In genomic region chrX:151759041-151759440, GRCh38 we compare ENCODE assay signal across 42 cellular contexts. TPM values are rescaled to one million over a fixed set of nuclear protein-coding genes. Genes with fewer than 3 reads are reported as not detected.
"Had no signal": no experiment of that assay in that cellular context is flagged by ENCODE, and none has a peak within 500 bp of the region (broad histone marks: within the 10 kb centered on the region; RNA-seq: fewer than 3 reads in every experiment).

No MANE protein-coding gene starts in this region.

- DNase-seq: activated effector memory CD4-positive, alpha-beta T cell treated with anti-CD3 and anti-CD28 coated beads, Interleukin-2, amount 50 U/mL, for 16 hours; activated effector memory CD4-positive, alpha-beta T cell treated with Interleukin-2 at 50 U/mL for 16 hours; activated gamma-delta T cell; activated gamma-delta T cell treated with Interleukin-2 at 50 U/mL for 16 hours; activated naive CD4-positive, alpha-beta T cell; activated naive CD4-positive, alpha-beta T cell treated with anti-CD3 and anti-CD28 coated beads for 36 hours; activated naive CD4-positive, alpha-beta T cell treated with anti-CD3 and anti-CD28 coated beads, Interleukin-2, amount 10 ng/mL, durations not matched to agents 7 days and 5 days; activated naive CD4-positive, alpha-beta T cell treated with anti-CD3 and anti-CD28 coated beads, Interleukin-2, amount 50 U/mL, for 16 hours; activated naive CD4-positive, alpha-beta T cell treated with Interleukin-2 at 50 U/mL for 16 hours; activated naive CD8-positive, alpha-beta T cell treated with anti-CD3 and anti-CD28 coated beads for 36 hours; activated naive CD8-positive, alpha-beta T cell treated with anti-CD3 and anti-CD28 coated beads, Interleukin-2, amount 10 ng/mL, durations not matched to agents 7 days and 5 days; activated naive CD8-positive, alpha-beta T cell treated with anti-CD3 and anti-CD28 coated beads, Interleukin-2, amount 50 U/mL, for 24 hours; activated T-cell treated with anti-CD3 and anti-CD28 coated beads, Interleukin-2, amount 50 U/mL, for 1 hour; activated T-cell treated with anti-CD3 and anti-CD28 coated beads, Interleukin-2, amount 50 U/mL, for 24 hours; activated T-cell treated with anti-CD3 and anti-CD28 coated beads, Interleukin-2, amount 50 U/mL, for 4 hours; activated T-cell treated with anti-CD3 and anti-CD28 coated beads, Interleukin-2, amount 50 U/mL, for 48 hours; activated T-cell treated with anti-CD3 and anti-CD28 coated beads, Interleukin-2, amount 50 U/mL, for 72 hours; adrenal gland; amniotic stem cell; amygdala; anterior cingulate cortex; aorta; body of pancreas; brain microvascular endothelial cell; caudate nucleus; central memory CD4-positive, alpha-beta T cell; cerebellar nuclear complex had no signal

- H3K4me3 Mint-ChIP-seq: activated naive CD4-positive, alpha-beta T cell treated with anti-CD3 and anti-CD28 coated beads for 36 hours; activated naive CD4-positive, alpha-beta T cell treated with anti-CD3 and anti-CD28 coated beads, Interleukin-2, amount 10 ng/mL, durations not matched to agents 7 days and 5 days; activated naive CD4-positive, alpha-beta T cell treated with anti-CD3 and anti-CD28 coated beads, Interleukin-2, amount 50 U/mL, for 24 hours; activated naive CD8-positive, alpha-beta T cell; activated naive CD8-positive, alpha-beta T cell treated with anti-CD3 and anti-CD28 coated beads for 36 hours; activated naive CD8-positive, alpha-beta T cell treated with anti-CD3 and anti-CD28 coated beads, Interleukin-2, amount 10 ng/mL, durations not matched to agents 7 days and 5 days; activated naive CD8-positive, alpha-beta T cell treated with anti-CD3 and anti-CD28 coated beads, Interleukin-2, amount 50 U/mL, for 24 hours; activated T-cell treated with anti-CD3 and anti-CD28 coated beads, Interleukin-2, amount 50 U/mL, for 24 hours; activated T-cell treated with anti-CD3 and anti-CD28 coated beads, Interleukin-2, amount 50 U/mL, for 4 hours; activated T-cell treated with anti-CD3 and anti-CD28 coated beads, Interleukin-2, amount 50 U/mL, for 72 hours; activated T-helper 1 cell treated with anti-CD3 and anti-CD28 coated beads, Interleukin-12 subunit alpha, Interleukin-12 subunit beta, Interleukin-2, Interleukin-4 antibody, amounts not matched to agents 30 ng/mL and 10 ng/mL and 1 ng/mL, durations not matched to agents 14 hours and 24 hours and 36 hours; activated T-helper 17 cell treated with anti-CD3 and anti-CD28 coated beads, Interleukin-2, amount 50 U/mL, for 72 hours; brain; central memory CD8-positive, alpha-beta T cell had no signal

- H3K27ac Mint-ChIP-seq: activated naive CD4-positive, alpha-beta T cell treated with anti-CD3 and anti-CD28 coated beads for 36 hours; activated naive CD4-positive, alpha-beta T cell treated with anti-CD3 and anti-CD28 coated beads, Interleukin-2, amount 10 ng/mL, durations not matched to agents 7 days and 5 days; activated naive CD4-positive, alpha-beta T cell treated with anti-CD3 and anti-CD28 coated beads, Interleukin-2, amount 50 U/mL, for 24 hours; activated naive CD4-positive, alpha-beta T cell treated with anti-CD3 and anti-CD28 coated beads, Interleukin-2, amount 50 U/mL, for 72 hours; activated naive CD8-positive, alpha-beta T cell; activated naive CD8-positive, alpha-beta T cell treated with anti-CD3 and anti-CD28 coated beads for 36 hours; activated naive CD8-positive, alpha-beta T cell treated with anti-CD3 and anti-CD28 coated beads, Interleukin-2, amount 10 ng/mL, durations not matched to agents 7 days and 5 days; activated naive CD8-positive, alpha-beta T cell treated with anti-CD3 and anti-CD28 coated beads, Interleukin-2, amount 50 U/mL, for 24 hours; activated T-cell treated with anti-CD3 and anti-CD28 coated beads, Interleukin-2, amount 50 U/mL, for 24 hours; activated T-cell treated with anti-CD3 and anti-CD28 coated beads, Interleukin-2, amount 50 U/mL, for 72 hours; activated T-helper 1 cell treated with anti-CD3 and anti-CD28 coated beads, Interleukin-12 subunit alpha, Interleukin-12 subunit beta, Interleukin-2, Interleukin-4 antibody, amounts not matched to agents 30 ng/mL and 10 ng/mL and 1 ng/mL, durations not matched to agents 14 hours and 24 hours and 36 hours; activated T-helper 17 cell treated with anti-CD3 and anti-CD28 coated beads, Interleukin-2, amount 50 U/mL, for 72 hours; activated T-helper 2 cell treated with anti-CD3 and anti-CD28 coated beads, Interferon-gamma antibody, Interleukin-2, Interleukin-4, amounts not matched to agents 10 μg/mL and 5 μg/mL and 100 μg/mL, durations not matched to agents 14 hours and 24 hours and 36 hours; brain had no signal

- H3K27me3 Mint-ChIP-seq: activated naive CD4-positive, alpha-beta T cell treated with anti-CD3 and anti-CD28 coated beads, Interleukin-2, amount 50 U/mL, for 24 hours; activated naive CD8-positive, alpha-beta T cell; activated naive CD8-positive, alpha-beta T cell treated with anti-CD3 and anti-CD28 coated beads for 36 hours; central memory CD8-positive, alpha-beta T cell had no signal

- H3K36me3 ChIP-seq: adrenal gland, ascending aorta, brain microvascular endothelial cell, breast epithelium, cardiac muscle cell had no signal

- FAIRE-seq: bronchial epithelial cell had no signal

- H3K4me1 Mint-ChIP-seq: activated naive CD4-positive, alpha-beta T cell treated with anti-CD3 and anti-CD28 coated beads, Interleukin-2, amount 10 ng/mL, durations not matched to agents 7 days and 5 days; activated naive CD4-positive, alpha-beta T cell treated with anti-CD3 and anti-CD28 coated beads, Interleukin-2, amount 50 U/mL, for 24 hours; activated naive CD8-positive, alpha-beta T cell treated with anti-CD3 and anti-CD28 coated beads for 36 hours; activated naive CD8-positive, alpha-beta T cell treated with anti-CD3 and anti-CD28 coated beads, Interleukin-2, amount 10 ng/mL, durations not matched to agents 7 days and 5 days; activated naive CD8-positive, alpha-beta T cell treated with anti-CD3 and anti-CD28 coated beads, Interleukin-2, amount 50 U/mL, for 24 hours; activated T-helper 17 cell treated with anti-CD3 and anti-CD28 coated beads, Interleukin-2, amount 50 U/mL, for 72 hours; central memory CD8-positive, alpha-beta T cell had no signal

- H3K36me3 Mint-ChIP-seq: activated naive CD4-positive, alpha-beta T cell treated with anti-CD3 and anti-CD28 coated beads, Interleukin-2, amount 10 ng/mL, durations not matched to agents 7 days and 5 days; activated naive CD4-positive, alpha-beta T cell treated with anti-CD3 and anti-CD28 coated beads, Interleukin-2, amount 50 U/mL, for 24 hours; activated naive CD4-positive, alpha-beta T cell treated with anti-CD3 and anti-CD28 coated beads, Interleukin-2, amount 50 U/mL, for 72 hours; activated naive CD8-positive, alpha-beta T cell; activated naive CD8-positive, alpha-beta T cell treated with anti-CD3 and anti-CD28 coated beads for 36 hours; activated naive CD8-positive, alpha-beta T cell treated with anti-CD3 and anti-CD28 coated beads, Interleukin-2, amount 10 ng/mL, durations not matched to agents 7 days and 5 days; brain had no signal

- H3K9me3 ChIP-seq: adrenal gland, ascending aorta, body of pancreas, breast epithelium had no signal

- H3K4me3 ChIP-seq: adrenal gland, ascending aorta, body of pancreas, breast epithelium, cardiac muscle cell had no signal

- H3K4me1 ChIP-seq: adrenal gland, ascending aorta, body of pancreas, breast epithelium had no signal

- H3K27ac ChIP-seq: adrenal gland, ascending aorta, body of pancreas, brain microvascular endothelial cell, breast epithelium, cardiac muscle cell had no signal

- H3K9me3 Mint-ChIP-seq: activated naive CD4-positive, alpha-beta T cell treated with anti-CD3 and anti-CD28 coated beads for 36 hours; activated naive CD4-positive, alpha-beta T cell treated with anti-CD3 and anti-CD28 coated beads, Interleukin-2, amount 10 ng/mL, durations not matched to agents 7 days and 5 days; activated naive CD4-positive, alpha-beta T cell treated with anti-CD3 and anti-CD28 coated beads, Interleukin-2, amount 50 U/mL, for 24 hours; activated naive CD4-positive, alpha-beta T cell treated with anti-CD3 and anti-CD28 coated beads, Interleukin-2, amount 50 U/mL, for 72 hours; activated naive CD8-positive, alpha-beta T cell treated with anti-CD3 and anti-CD28 coated beads for 36 hours; activated naive CD8-positive, alpha-beta T cell treated with anti-CD3 and anti-CD28 coated beads, Interleukin-2, amount 10 ng/mL, durations not matched to agents 7 days and 5 days; activated naive CD8-positive, alpha-beta T cell treated with anti-CD3 and anti-CD28 coated beads, Interleukin-2, amount 50 U/mL, for 24 hours; activated T-cell treated with anti-CD3 and anti-CD28 coated beads, Interleukin-2, amount 50 U/mL, for 24 hours; activated T-cell treated with anti-CD3 and anti-CD28 coated beads, Interleukin-2, amount 50 U/mL, for 4 hours; activated T-cell treated with anti-CD3 and anti-CD28 coated beads, Interleukin-2, amount 50 U/mL, for 72 hours; activated T-helper 1 cell treated with anti-CD3 and anti-CD28 coated beads, Interleukin-12 subunit alpha, Interleukin-12 subunit beta, Interleukin-2, Interleukin-4 antibody, amounts not matched to agents 30 ng/mL and 10 ng/mL and 1 ng/mL, durations not matched to agents 14 hours and 24 hours and 36 hours; activated T-helper 17 cell treated with anti-CD3 and anti-CD28 coated beads, Interleukin-2, amount 50 U/mL, for 72 hours; activated T-helper 2 cell treated with anti-CD3 and anti-CD28 coated beads, Interferon-gamma antibody, Interleukin-2, Interleukin-4, amounts not matched to agents 10 μg/mL and 5 μg/mL and 100 μg/mL, durations not matched to agents 14 hours and 24 hours and 36 hours; central memory CD8-positive, alpha-beta T cell had no signal

- H3K27me3 ChIP-seq: ascending aorta, body of pancreas, brain microvascular endothelial cell, cardiac muscle cell had no signal

RNA-seq across cellular contexts. Expression of gene CNGA2, which starts 24.5 kb away (rescaled TPM):
- total RNA-seq: activated naive CD4-positive, alpha-beta T cell treated with anti-CD3 and anti-CD28 coated beads for 36 hours; activated naive CD4-positive, alpha-beta T cell treated with anti-CD3 and anti-CD28 coated beads, Interleukin-2, amount 50 U/mL, for 72 hours; activated naive CD8-positive, alpha-beta T cell treated with anti-CD3 and anti-CD28 coated beads for 36 hours; activated naive CD8-positive, alpha-beta T cell treated with anti-CD3 and anti-CD28 coated beads, Interleukin-2, amount 10 ng/mL, durations not matched to agents 7 days and 5 days; activated T-cell treated with anti-CD3 and anti-CD28 coated beads, Interleukin-2, amount 50 U/mL, for 4 hours; activated T-cell treated with anti-CD3 and anti-CD28 coated beads, Interleukin-2, amount 50 U/mL, for 72 hours; activated T-helper 1 cell treated with anti-CD3 and anti-CD28 coated beads, Interleukin-12 subunit alpha, Interleukin-12 subunit beta, Interleukin-2, Interleukin-4 antibody, amounts not matched to agents 30 ng/mL and 10 ng/mL and 1 ng/mL, durations not matched to agents 14 hours and 24 hours and 36 hours; activated T-helper 17 cell treated with anti-CD3 and anti-CD28 coated beads, Interleukin-2, amount 50 U/mL, for 72 hours; activated T-helper 2 cell treated with anti-CD3 and anti-CD28 coated beads, Interferon-gamma antibody, Interleukin-2, Interleukin-4, amounts not matched to agents 10 μg/mL and 5 μg/mL and 100 μg/mL, durations not matched to agents 14 hours and 24 hours and 36 hours; adrenal gland; aorta; ascending aorta; body of pancreas; breast epithelium; bronchial epithelial cell; cardiac muscle cell; cardiac septum; cerebellum; chondrocyte had no signal

RNA-seq across cellular contexts. Expression of gene FATE1, which starts 43.2 kb away (rescaled TPM):
- total RNA-seq: activated naive CD4-positive, alpha-beta T cell treated with anti-CD3 and anti-CD28 coated beads for 36 hours; activated naive CD4-positive, alpha-beta T cell treated with anti-CD3 and anti-CD28 coated beads, Interleukin-2, amount 50 U/mL, for 72 hours; activated naive CD8-positive, alpha-beta T cell treated with anti-CD3 and anti-CD28 coated beads for 36 hours; activated naive CD8-positive, alpha-beta T cell treated with anti-CD3 and anti-CD28 coated beads, Interleukin-2, amount 10 ng/mL, durations not matched to agents 7 days and 5 days; activated T-cell treated with anti-CD3 and anti-CD28 coated beads, Interleukin-2, amount 50 U/mL, for 4 hours; activated T-cell treated with anti-CD3 and anti-CD28 coated beads, Interleukin-2, amount 50 U/mL, for 72 hours; activated T-helper 1 cell treated with anti-CD3 and anti-CD28 coated beads, Interleukin-12 subunit alpha, Interleukin-12 subunit beta, Interleukin-2, Interleukin-4 antibody, amounts not matched to agents 30 ng/mL and 10 ng/mL and 1 ng/mL, durations not matched to agents 14 hours and 24 hours and 36 hours; activated T-helper 17 cell treated with anti-CD3 and anti-CD28 coated beads, Interleukin-2, amount 50 U/mL, for 72 hours; activated T-helper 2 cell treated with anti-CD3 and anti-CD28 coated beads, Interferon-gamma antibody, Interleukin-2, Interleukin-4, amounts not matched to agents 10 μg/mL and 5 μg/mL and 100 μg/mL, durations not matched to agents 14 hours and 24 hours and 36 hours; aorta; ascending aorta; body of pancreas; breast epithelium; bronchial epithelial cell; cerebellum; chondrocyte had no signal
